ENCODE assay signal across 16 cellular contexts in the genomic region with DNA sequence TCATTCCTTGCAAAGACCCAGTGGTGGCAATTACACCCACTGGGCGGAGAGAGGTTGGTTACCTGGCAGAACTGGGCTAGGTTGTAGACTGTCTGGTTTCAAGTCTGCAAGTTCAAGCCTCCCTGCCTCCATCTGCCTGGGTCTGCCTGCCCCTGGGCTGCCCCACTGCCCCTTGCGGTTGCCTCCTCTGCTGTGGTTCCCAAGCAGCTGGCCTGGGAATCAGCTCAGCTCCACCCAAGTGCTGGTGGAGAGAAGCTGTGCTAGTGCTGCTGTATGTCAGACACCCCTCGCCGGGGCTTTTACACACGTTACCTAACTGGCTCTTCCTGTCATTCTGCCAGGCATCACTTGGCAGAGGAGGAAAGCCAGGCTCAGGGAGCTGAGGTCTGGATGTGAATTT. TPM values are rescaled to one million over a fixed set of nuclear protein-coding genes. Genes with fewer than 3 reads are reported as not detected.
DNase-seq lines count a peak whose midpoint lies in the region; ATAC-seq, FAIRE-seq and TF ChIP-seq lines count a peak whose summit lies in the region.
"Had no signal": no experiment of that assay in that cellular context is flagged by ENCODE, and none has a peak within 500 bp of the region (broad histone marks: within the 10 kb centered on the region; RNA-seq: fewer than 3 reads in every experiment).

No MANE protein-coding gene starts in this region.

- H3K4me3 Mint-ChIP-seq in Calu3 (ENCODE audit: low read depth, unreplicated experiment) (peak overlapping the region; percentile 32), type B pancreatic cell (no peak overlapping the region)
- H3K4me3 Mint-ChIP-seq: CD4-positive, alpha-beta memory T cell had no signal

- H3K27ac Mint-ChIP-seq in Calu3 (ENCODE audit: unreplicated experiment) = peak overlapping the region; percentile 70
- H3K27ac Mint-ChIP-seq in type B pancreatic cell = peak overlapping the region; percentile 21
- H3K27ac Mint-ChIP-seq: CD4-positive, alpha-beta memory T cell had no signal

- CTCF ChIA-PET in Calu3 (lab: Charles Lee) (interaction anchor here (1.8 to 1.9 kb wide), 2 partner anchors 10 to 32 kb away, joined by 3 to 9 read pairs; no protein-coding TSS in a partner anchor), K562 (lab: Yijun Ruan, JAX; ENCODE audit: low intra/inter-chr PET ratio) (no interaction called here)

- no peak overlapping the region for H3K4me2 ChIP-seq in K562 (ENCODE audit: insufficient read depth, low read length)
- no peak overlapping the region for H3K4me2 ChIP-seq in mesenchymal stem cell (ENCODE audit: low read length, poor library complexity, severe bottlenecking)

- H2AFZ ChIP-seq in K562 (ENCODE audit: low read depth, low read length) = no peak overlapping the region
- H2AFZ ChIP-seq in mesenchymal stem cell (ENCODE audit: low read depth, low read length) = no peak overlapping the region

- peak overlapping the region in 1 of 2 experiments; percentile 37 for H3K14ac ChIP-seq in mesenchymal stem cell (ENCODE audit: low read length in 2 of 2)

- H3K27me3 Mint-ChIP-seq in Calu3 (ENCODE audit: unreplicated experiment) (no peaks in the 10 kb centered on the region), type B pancreatic cell (no peaks in the 10 kb centered on the region)
- H3K27me3 Mint-ChIP-seq: CD4-positive, alpha-beta memory T cell had no signal

- intact Hi-C loops in Calu3 (cut with micrococcal nuclease; ENCODE audit: unreplicated experiment) = no loop called here
- intact Hi-C loops in K562 (cut with micrococcal nuclease) = no loop called here

- no peak for TF ChIP-seq CTCF in Calu3 (IDR thresholded peaks at IDR 0.05; ENCODE audit: unreplicated experiment)
- no peak for TF ChIP-seq CTCF in K562 (IDR thresholded peaks at IDR 0.05 in 2 of 3, conservative IDR thresholded peaks at IDR 0.05 in 1 of 3; ENCODE audit: insufficient read depth in 2 of 3, low read depth in 1 of 3, low read length in 3 of 3)
- TF ChIP-seq CTCF in type B pancreatic cell (conservative IDR thresholded peaks at IDR 0.05) = no peak
- no peak for TF ChIP-seq CTCF in coronary artery (IDR thresholded peaks at IDR 0.05)

- no peak overlapping the region for H2AK5ac ChIP-seq in mesenchymal stem cell (ENCODE audit: low read length, severe bottlenecking)

- H3K18ac ChIP-seq in mesenchymal stem cell (ENCODE audit: low read depth in 1 of 2, low read length in 2 of 2) = no peak overlapping the region

- TF ChIP-seq RAD21 in K562 (CRISPR knock-in tag; conservative IDR thresholded peaks at IDR 0.05 in 1 of 2, IDR thresholded peaks at IDR 0.05 in 1 of 2) = no peak

- H3K27me3 ChIP-seq in K562 (ENCODE audit: control insufficient read depth in 2 of 2, insufficient read depth in 2 of 2, low read length in 2 of 2) (no peaks in the 10 kb centered on the region), mesenchymal stem cell (ENCODE audit: control insufficient read depth in 1 of 2, insufficient read depth in 1 of 2, low read length in 2 of 2) (no peaks in the 10 kb centered on the region)
- H3K27me3 ChIP-seq: BE2C had no signal

- no peak overlapping the region for H2BK15ac ChIP-seq in mesenchymal stem cell (ENCODE audit: low read depth, poor library complexity, severe bottlenecking)

- H2BK12ac ChIP-seq in mesenchymal stem cell (ENCODE audit: low read length in 2 of 2) = no peak overlapping the region

- H2BK5ac ChIP-seq in mesenchymal stem cell (ENCODE audit: low read depth, low read length, poor library complexity, severe bottlenecking) = no peak overlapping the region

- no peak overlapping the region for H4K8ac ChIP-seq in mesenchymal stem cell (ENCODE audit: low read length)

- 0 out of 2 replicates have a peak, but pooled peaks have one; percentile 13 for TF ChIP-seq POLR2A in K562 (conservative IDR thresholded peaks at IDR 0.05)

- H2BK120ac ChIP-seq in mesenchymal stem cell (ENCODE audit: low read depth, low read length) = no peak overlapping the region

- ATAC-seq in K562 (no peak), left lobe of liver (peak; percentile 1)
- ATAC-seq: HCT116 had no signal

- no peak overlapping the region for H3K23ac ChIP-seq in mesenchymal stem cell (ENCODE audit: low read length in 2 of 2)

- H3K9me1 ChIP-seq in K562 (ENCODE audit: control insufficient read depth, insufficient read depth, low read length) = peaks cover 53% of the 10 kb centered on the region

- H4K91ac ChIP-seq in mesenchymal stem cell (ENCODE audit: low read length) = no peak overlapping the region

- peaks cover 75% of the 10 kb centered on the region for H3K36me3 Mint-ChIP-seq in Calu3 (ENCODE audit: insufficient read depth, unreplicated experiment)
- H3K36me3 Mint-ChIP-seq in type B pancreatic cell = peaks cover 6% of the 10 kb centered on the region
- H3K36me3 Mint-ChIP-seq: IgD-negative memory B cell had no signal

- no peak for TF ChIP-seq EP300 in K562 (IDR thresholded peaks at IDR 0.05; ENCODE audit: low read length)

- BruUV-seq in Calu3 (replicated peaks; lab: Mats Ljungman, UMichigan) = no TSS peak
- BruUV-seq in K562 (replicated peaks; lab: Mats Ljungman, UMichigan) = no TSS peak

- 90% methylated on average over 5 of the region's 5 CpGs for WGBS in K562 (ENCODE audit: insufficient coverage, low coverage, missing lambda C conversion rate)
- 88% methylated on average over 5 of the region's 5 CpGs for WGBS in mesenchymal stem cell

- no peaks in the 10 kb centered on the region for H3K79me1 ChIP-seq in mesenchymal stem cell (replicated peaks; ENCODE audit: low read length, poor library complexity, severe bottlenecking)

- H4K20me1 ChIP-seq in K562 (replicated peaks; ENCODE audit: control insufficient read depth, insufficient read depth, low read length) = peaks cover 95% of the 10 kb centered on the region

- H3K4me3 ChIP-seq in K562 (no peak overlapping the region), mesenchymal stem cell (ENCODE audit: insufficient read depth in 1 of 2, low read depth in 1 of 2, low read length in 2 of 2) (no peak overlapping the region), coronary artery (no peak overlapping the region)

- peaks cover 93% of the 10 kb centered on the region for H3K36me3 ChIP-seq in K562 (ENCODE audit: control insufficient read depth, insufficient read depth, low read length)
- peaks cover 0 to 7% of the 10 kb centered on the region in 2 experiments for H3K36me3 ChIP-seq in mesenchymal stem cell (ENCODE audit: control insufficient read depth in 1 of 2, insufficient read depth in 2 of 2, low read depth in 1 of 2, low read length in 2 of 2)
- H3K36me3 ChIP-seq: BE2C had no signal

- no peaks in the 10 kb centered on the region for H3K9me3 Mint-ChIP-seq in Calu3 (ENCODE audit: low read depth, unreplicated experiment)
- H3K9me3 Mint-ChIP-seq in type B pancreatic cell = no peaks in the 10 kb centered on the region
- H3K9me3 Mint-ChIP-seq: CD4-positive, alpha-beta memory T cell; IgD-negative memory B cell had no signal

- no peak for FAIRE-seq in K562 (lab: Jason Lieb, UNC)
- FAIRE-seq: A204.1, GM12892 had no signal

- no peaks in the 10 kb centered on the region for H3K9me3 ChIP-seq in K562 (replicated peaks; ENCODE audit: control insufficient read depth, insufficient read depth, low read depth, low read length)
- peaks cover 6% of the 10 kb centered on the region for H3K9me3 ChIP-seq in mesenchymal stem cell (ENCODE audit: control insufficient read depth, low read length)
- H3K9me3 ChIP-seq: BE2C had no signal

- H3K4me1 ChIP-seq in K562 (replicated peaks in 1 of 2; ENCODE audit: control insufficient read depth in 2 of 2, insufficient read depth in 2 of 2, low read length in 2 of 2) (peaks cover 37 to 42% of the 10 kb centered on the region in 2 experiments), mesenchymal stem cell (ENCODE audit: control insufficient read depth, insufficient read depth, low read depth, low read length) (no peaks in the 10 kb centered on the region)
- H3K4me1 ChIP-seq: BE2C had no signal

- H3K4me1 Mint-ChIP-seq in Calu3 (ENCODE audit: low read depth, unreplicated experiment) (peaks cover 81% of the 10 kb centered on the region), type B pancreatic cell (ENCODE audit: unreplicated experiment) (peaks cover 35% of the 10 kb centered on the region)

- H3K9ac ChIP-seq in K562 (ENCODE audit: insufficient read depth in 1 of 2, low read depth in 2 of 2, low read length in 2 of 2) (no peak overlapping the region), mesenchymal stem cell (ENCODE audit: low read length) (no peak overlapping the region)

- in situ Hi-C loops in K562 (cut with MboI) = no loop called here

- H3K27ac ChIP-seq in K562 (ENCODE audit: extremely low read depth, low read depth, low read length) (no peak overlapping the region), mesenchymal stem cell (ENCODE audit: low read length, poor library complexity, severe bottlenecking) (no peak overlapping the region), coronary artery (no peak overlapping the region)

- DNase-seq in Calu3 = no peak
- no peak for DNase-seq in K562 (ENCODE audit: extremely low read depth in 1 of 4, low spot score in 3 of 4)
- no peak for DNase-seq in left lobe of liver (ENCODE audit: low spot score)
- no peak for DNase-seq in type B pancreatic cell (ENCODE audit: extremely low spot score, unreplicated experiment)
- DNase-seq in mesenchymal stem cell = no peak
- no peak for DNase-seq in GOT3 (lab: John Stamatoyannopoulos, UW)
- DNase-seq in coronary artery (ENCODE audit: low spot score) = no peak
- DNase-seq: BE2C; CD4-positive, alpha-beta memory T cell; DND-41; GDM1 had no signal

- no peak overlapping the region for H3K4ac ChIP-seq in mesenchymal stem cell (ENCODE audit: low read depth in 1 of 2, low read length in 2 of 2)

- peaks cover 99% of the 10 kb centered on the region for H3K79me2 ChIP-seq in K562 (ENCODE audit: control insufficient read depth, insufficient read depth, low read length)

- POLR2A ChIA-PET in K562 (lab: Yijun Ruan, JAX) = interaction anchor here (0.7 to 1.6 kb wide), 6 partner anchors 9 to 23 kb away, joined by 3 to 6 read pairs (median 4); no protein-coding TSS in a partner anchor

RNA-seq across cellular contexts. Expression of a gene that starts 29.7 kb away (rescaled TPM):
- total RNA-seq in Calu3 (2022) (62.4 and 77.5 TPM in 2 replicates), K562 (2014; rRNA removed) (35.5 and 38.0 TPM in 2 replicates), K562 (2014; rRNA removed; fragmentation: Illumina TruSeq; extraction: Trizol) (12.7 and 15.0 TPM in 2 replicates), K562 (2015; rRNA removed; fragmentation: Illumina TruSeq; extraction: Trizol) (26.1 and 27.1 TPM in 2 replicates), K562 (2021) (41.6 and 45.8 TPM in 2 replicates), left lobe of liver (62.3 TPM), type B pancreatic cell (ENCODE audit: low replicate concordance) (7.6 and 10.1 TPM in 2 replicates)
- total RNA-seq in K562 (2011; cell fraction: chromatin; rRNA removed; ENCODE audit: low replicate concordance) = 39.4 and 105 TPM in 2 replicates
- total RNA-seq in K562 (2011; cell fraction: nucleolus; rRNA removed) = 101 and 127 TPM in 2 replicates
- total RNA-seq in K562 (2011; cell fraction: nucleoplasm; rRNA removed) = 65.7 and 73.6 TPM in 2 replicates
- polyA plus RNA-seq in K562 (2011; rRNA removed) (17.5 and 24.6 TPM in 2 replicates), K562 (2014; fragmentation: Illumina TruSeq; extraction: Trizol) (25.8 and 31.8 TPM in 2 replicates), K562 (2014; fragmentation: Nextera tagmentation; extraction: Ambion mirVana) (1 to 10 TPM; 1.5 to 1.9 TPM), K562 (2014; rRNA removed) (25.6 and 31.5 TPM in 2 replicates)
- polyA plus RNA-seq in K562 (2011; cell fraction: cytosol; rRNA removed) = 21.1 and 29.2 TPM in 2 replicates
- 43.7 and 67.2 TPM in 2 replicates for polyA plus RNA-seq in K562 (2011; cell fraction: nucleus; rRNA removed)
- 31.4 and 32.9 TPM in 2 replicates for polyA plus RNA-seq in K562 (2012)
- 19.7 and 25.9 TPM in 2 replicates for polyA minus RNA-seq in K562 (2011; rRNA and poly(A)+ RNA removed)
- polyA minus RNA-seq in K562 (2011; cell fraction: cytosol; rRNA and poly(A)+ RNA removed) = 29.4 and 31.6 TPM in 2 replicates
- polyA minus RNA-seq in K562 (2011; cell fraction: nucleus; rRNA and poly(A)+ RNA removed) = 22.3 and 24.7 TPM in 2 replicates
- not detected for polyA plus RNA-seq in mesenchymal stem cell (2013, experiment 1 of 2)
- polyA plus RNA-seq in mesenchymal stem cell (2013, experiment 2 of 2) = not detected
- polyA plus RNA-seq: AG04450, IgD-negative memory B cell had no signal
